Comparison of ENCODE assay signal across 1 cellular context in the genomic region with DNA sequence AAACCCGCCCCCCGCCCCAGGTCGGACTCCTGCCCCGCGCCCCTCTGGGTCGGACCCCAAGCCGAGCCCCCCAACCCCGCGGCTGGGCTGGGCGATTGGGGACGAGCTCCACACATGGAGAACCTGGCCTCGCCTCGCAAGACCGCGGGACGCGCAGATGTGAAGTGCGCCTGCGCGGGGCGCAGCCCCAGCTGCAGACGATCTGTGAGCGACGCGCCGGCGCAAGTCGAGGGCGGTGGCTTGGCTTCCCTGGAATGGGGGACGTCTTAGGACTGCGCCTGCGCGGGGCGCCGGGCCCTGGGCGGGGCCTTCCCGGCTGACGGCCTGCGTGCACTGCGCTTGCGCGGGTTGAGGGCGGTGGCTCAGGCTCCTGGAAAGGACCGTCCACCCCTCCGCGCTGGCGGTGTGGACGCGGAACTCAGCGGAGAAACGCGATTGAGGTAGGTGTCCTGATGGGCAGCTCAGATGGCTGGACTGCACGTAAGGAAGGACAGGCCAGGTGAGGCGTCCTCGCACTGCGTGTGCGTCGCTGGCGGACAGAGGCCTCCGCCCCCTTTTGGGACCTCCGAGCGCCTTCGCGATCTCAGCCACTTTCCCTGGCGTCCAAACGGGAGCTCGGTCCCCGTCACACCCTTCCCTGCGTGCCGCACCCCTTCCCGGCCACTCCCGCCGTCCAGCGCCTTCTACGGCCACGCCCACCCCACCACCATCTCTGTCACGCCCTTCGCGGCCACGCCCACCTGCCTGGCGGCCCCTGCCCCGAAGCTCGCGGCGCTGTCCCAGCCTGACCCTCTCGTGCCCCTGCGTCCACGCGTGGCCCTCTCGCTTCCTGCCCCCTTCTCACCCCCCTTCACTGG.
TF ChIP-seq lines count a peak whose summit lies in the region.

A gene (plus strand): TSS at position 351 of the 857 bp plus-strand sequence. CDS start 1,278 bp downstream, outside the sequence.

TF ChIP-seq in HepG2, 621 proteins besides CTCF, POLR2A, EP300 and RAD21 (continued from another document and continues in another):
- TF ChIP-seq, protein P1, sequence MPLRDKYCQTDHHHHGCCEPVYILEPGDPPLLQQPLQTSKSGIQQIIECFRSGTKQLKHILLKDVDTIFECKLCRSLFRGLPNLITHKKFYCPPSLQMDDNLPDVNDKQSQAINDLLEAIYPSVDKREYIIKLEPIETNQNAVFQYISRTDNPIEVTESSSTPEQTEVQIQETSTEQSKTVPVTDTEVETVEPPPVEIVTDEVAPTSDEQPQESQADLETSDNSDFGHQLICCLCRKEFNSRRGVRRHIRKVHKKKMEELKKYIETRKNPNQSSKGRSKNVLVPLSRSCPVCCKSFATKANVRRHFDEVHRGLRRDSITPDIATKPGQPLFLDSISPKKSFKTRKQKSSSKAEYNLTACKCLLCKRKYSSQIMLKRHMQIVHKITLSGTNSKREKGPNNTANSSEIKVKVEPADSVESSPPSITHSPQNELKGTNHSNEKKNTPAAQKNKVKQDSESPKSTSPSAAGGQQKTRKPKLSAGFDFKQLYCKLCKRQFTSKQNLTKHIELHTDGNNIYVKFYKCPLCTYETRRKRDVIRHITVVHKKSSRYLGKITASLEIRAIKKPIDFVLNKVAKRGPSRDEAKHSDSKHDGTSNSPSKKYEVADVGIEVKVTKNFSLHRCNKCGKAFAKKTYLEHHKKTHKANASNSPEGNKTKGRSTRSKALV (CRISPR knock-in tag; IDR thresholded peaks at IDR 0.05), result no peak
- TF ChIP-seq, protein P2, sequence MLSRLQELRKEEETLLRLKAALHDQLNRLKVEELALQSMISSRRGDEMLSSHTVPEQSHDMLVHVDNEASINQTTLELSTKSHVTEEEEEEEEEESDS (CRISPR knock-in tag; IDR thresholded peaks at IDR 0.05; ENCODE audit: borderline replicate concordance), result 0 out of 2 replicates have a peak, but pooled peaks have one; percentile 30
- TF ChIP-seq ZNF674 (CRISPR knock-in tag; IDR thresholded peaks at IDR 0.05; ENCODE audit: low read depth) (no peak), ZNF777 (CRISPR knock-in tag; IDR thresholded peaks at IDR 0.05) (peak; percentile 74; the same call in 1 of the 2 replicates), CENPT (CRISPR knock-in tag; IDR thresholded peaks at IDR 0.05; ENCODE audit: low read depth) (0 out of 2 replicates have a peak, but pooled peaks have one; percentile 59), SP5 (CRISPR knock-in tag; IDR thresholded peaks at IDR 0.05; ENCODE audit: borderline replicate concordance, low read depth) (peak; percentile 72; the same call in 1 of the 2 replicates), CREM (IDR thresholded peaks at IDR 0.05) (no peak; the same call in 1 of the 2 replicates), CREM (CRISPR knock-in tag; IDR thresholded peaks at IDR 0.05) (no peak), ZNF670 (CRISPR knock-in tag; IDR thresholded peaks at IDR 0.05; ENCODE audit: borderline replicate concordance) (peak; percentile 61; the same call in 1 of the 2 replicates), GLI4 (CRISPR knock-in tag; IDR thresholded peaks at IDR 0.05; ENCODE audit: borderline replicate concordance) (no peak), SIX4 (CRISPR knock-in tag; IDR thresholded peaks at IDR 0.05) (no peak), YY1 (IDR thresholded peaks at IDR 0.05; ENCODE audit: insufficient read depth, insufficient replicate concordance, low read depth, low read length) (no peak), HNRNPL (IDR thresholded peaks at IDR 0.05; ENCODE audit: low read depth, low read length) (no peak; the same call in 1 of the 2 replicates), TCF7L2 (IDR thresholded peaks at IDR 0.05; ENCODE audit: low read depth, low read length) (no peak), ZNF205 (CRISPR knock-in tag; IDR thresholded peaks at IDR 0.05) (peak; percentile 54; the same call in 1 of the 2 replicates), TBL1XR1 (IDR thresholded peaks at IDR 0.05; ENCODE audit: borderline replicate concordance, low read length, partially characterized antibody) (no peak), ZNF570 (CRISPR knock-in tag; IDR thresholded peaks at IDR 0.05; ENCODE audit: borderline replicate concordance) (no peak), DMAP1 (CRISPR knock-in tag; IDR thresholded peaks at IDR 0.05) (peak; percentile 85), KAT8 (CRISPR knock-in tag; IDR thresholded peaks at IDR 0.05) (no peak; the same call in none of the 2 replicates), ZNF510 (CRISPR knock-in tag; IDR thresholded peaks at IDR 0.05; ENCODE audit: low read depth) (peak; percentile 35; the same call in 1 of the 2 replicates), CREB1 (IDR thresholded peaks at IDR 0.05) (no peak), CREB1 (CRISPR knock-in tag; IDR thresholded peaks at IDR 0.05) (no peak), ZNF382 (CRISPR knock-in tag; IDR thresholded peaks at IDR 0.05; ENCODE audit: borderline replicate concordance) (no peak), ZIK1 (CRISPR knock-in tag; IDR thresholded peaks at IDR 0.05; ENCODE audit: borderline replicate concordance, low read depth) (peak; percentile 77), NR2F2 (IDR thresholded peaks at IDR 0.05; ENCODE audit: borderline replicate concordance, low read depth) (no peak; the same call in 1 of the 2 replicates)
- TF ChIP-seq, protein P3, sequence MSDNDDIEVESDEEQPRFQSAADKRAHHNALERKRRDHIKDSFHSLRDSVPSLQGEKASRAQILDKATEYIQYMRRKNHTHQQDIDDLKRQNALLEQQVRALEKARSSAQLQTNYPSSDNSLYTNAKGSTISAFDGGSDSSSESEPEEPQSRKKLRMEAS (IDR thresholded peaks at IDR 0.05), result peak; percentile 78; the same call in 1 of the 2 replicates
- TF ChIP-seq, protein P4, sequence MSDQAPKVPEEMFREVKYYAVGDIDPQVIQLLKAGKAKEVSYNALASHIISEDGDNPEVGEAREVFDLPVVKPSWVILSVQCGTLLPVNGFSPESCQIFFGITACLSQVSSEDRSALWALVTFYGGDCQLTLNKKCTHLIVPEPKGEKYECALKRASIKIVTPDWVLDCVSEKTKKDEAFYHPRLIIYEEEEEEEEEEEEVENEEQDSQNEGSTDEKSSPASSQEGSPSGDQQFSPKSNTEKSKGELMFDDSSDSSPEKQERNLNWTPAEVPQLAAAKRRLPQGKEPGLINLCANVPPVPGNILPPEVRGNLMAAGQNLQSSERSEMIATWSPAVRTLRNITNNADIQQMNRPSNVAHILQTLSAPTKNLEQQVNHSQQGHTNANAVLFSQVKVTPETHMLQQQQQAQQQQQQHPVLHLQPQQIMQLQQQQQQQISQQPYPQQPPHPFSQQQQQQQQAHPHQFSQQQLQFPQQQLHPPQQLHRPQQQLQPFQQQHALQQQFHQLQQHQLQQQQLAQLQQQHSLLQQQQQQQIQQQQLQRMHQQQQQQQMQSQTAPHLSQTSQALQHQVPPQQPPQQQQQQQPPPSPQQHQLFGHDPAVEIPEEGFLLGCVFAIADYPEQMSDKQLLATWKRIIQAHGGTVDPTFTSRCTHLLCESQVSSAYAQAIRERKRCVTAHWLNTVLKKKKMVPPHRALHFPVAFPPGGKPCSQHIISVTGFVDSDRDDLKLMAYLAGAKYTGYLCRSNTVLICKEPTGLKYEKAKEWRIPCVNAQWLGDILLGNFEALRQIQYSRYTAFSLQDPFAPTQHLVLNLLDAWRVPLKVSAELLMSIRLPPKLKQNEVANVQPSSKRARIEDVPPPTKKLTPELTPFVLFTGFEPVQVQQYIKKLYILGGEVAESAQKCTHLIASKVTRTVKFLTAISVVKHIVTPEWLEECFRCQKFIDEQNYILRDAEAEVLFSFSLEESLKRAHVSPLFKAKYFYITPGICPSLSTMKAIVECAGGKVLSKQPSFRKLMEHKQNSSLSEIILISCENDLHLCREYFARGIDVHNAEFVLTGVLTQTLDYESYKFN (CRISPR knock-in tag; conservative IDR thresholded peaks at IDR 0.05), result peak; percentile 44
- TF ChIP-seq, protein P5, sequence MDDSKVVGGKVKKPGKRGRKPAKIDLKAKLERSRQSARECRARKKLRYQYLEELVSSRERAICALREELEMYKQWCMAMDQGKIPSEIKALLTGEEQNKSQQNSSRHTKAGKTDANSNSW (CRISPR knock-in tag; IDR thresholded peaks at IDR 0.05; ENCODE audit: borderline replicate concordance), result peak; percentile 81; the same call in 1 of the 2 replicates
- TF ChIP-seq, protein P6, sequence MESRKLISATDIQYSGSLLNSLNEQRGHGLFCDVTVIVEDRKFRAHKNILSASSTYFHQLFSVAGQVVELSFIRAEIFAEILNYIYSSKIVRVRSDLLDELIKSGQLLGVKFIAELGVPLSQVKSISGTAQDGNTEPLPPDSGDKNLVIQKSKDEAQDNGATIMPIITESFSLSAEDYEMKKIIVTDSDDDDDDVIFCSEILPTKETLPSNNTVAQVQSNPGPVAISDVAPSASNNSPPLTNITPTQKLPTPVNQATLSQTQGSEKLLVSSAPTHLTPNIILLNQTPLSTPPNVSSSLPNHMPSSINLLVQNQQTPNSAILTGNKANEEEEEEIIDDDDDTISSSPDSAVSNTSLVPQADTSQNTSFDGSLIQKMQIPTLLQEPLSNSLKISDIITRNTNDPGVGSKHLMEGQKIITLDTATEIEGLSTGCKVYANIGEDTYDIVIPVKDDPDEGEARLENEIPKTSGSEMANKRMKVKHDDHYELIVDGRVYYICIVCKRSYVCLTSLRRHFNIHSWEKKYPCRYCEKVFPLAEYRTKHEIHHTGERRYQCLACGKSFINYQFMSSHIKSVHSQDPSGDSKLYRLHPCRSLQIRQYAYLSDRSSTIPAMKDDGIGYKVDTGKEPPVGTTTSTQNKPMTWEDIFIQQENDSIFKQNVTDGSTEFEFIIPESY (CRISPR knock-in tag; IDR thresholded peaks at IDR 0.05), result no peak
- TF ChIP-seq, protein P7, sequence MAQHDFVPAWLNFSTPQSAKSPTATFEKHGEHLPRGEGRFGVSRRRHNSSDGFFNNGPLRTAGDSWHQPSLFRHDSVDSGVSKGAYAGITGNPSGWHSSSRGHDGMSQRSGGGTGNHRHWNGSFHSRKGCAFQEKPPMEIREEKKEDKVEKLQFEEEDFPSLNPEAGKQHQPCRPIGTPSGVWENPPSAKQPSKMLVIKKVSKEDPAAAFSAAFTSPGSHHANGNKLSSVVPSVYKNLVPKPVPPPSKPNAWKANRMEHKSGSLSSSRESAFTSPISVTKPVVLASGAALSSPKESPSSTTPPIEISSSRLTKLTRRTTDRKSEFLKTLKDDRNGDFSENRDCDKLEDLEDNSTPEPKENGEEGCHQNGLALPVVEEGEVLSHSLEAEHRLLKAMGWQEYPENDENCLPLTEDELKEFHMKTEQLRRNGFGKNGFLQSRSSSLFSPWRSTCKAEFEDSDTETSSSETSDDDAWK (CRISPR knock-in tag; IDR thresholded peaks at IDR 0.05), result no peak
- TF ChIP-seq, protein P8, sequence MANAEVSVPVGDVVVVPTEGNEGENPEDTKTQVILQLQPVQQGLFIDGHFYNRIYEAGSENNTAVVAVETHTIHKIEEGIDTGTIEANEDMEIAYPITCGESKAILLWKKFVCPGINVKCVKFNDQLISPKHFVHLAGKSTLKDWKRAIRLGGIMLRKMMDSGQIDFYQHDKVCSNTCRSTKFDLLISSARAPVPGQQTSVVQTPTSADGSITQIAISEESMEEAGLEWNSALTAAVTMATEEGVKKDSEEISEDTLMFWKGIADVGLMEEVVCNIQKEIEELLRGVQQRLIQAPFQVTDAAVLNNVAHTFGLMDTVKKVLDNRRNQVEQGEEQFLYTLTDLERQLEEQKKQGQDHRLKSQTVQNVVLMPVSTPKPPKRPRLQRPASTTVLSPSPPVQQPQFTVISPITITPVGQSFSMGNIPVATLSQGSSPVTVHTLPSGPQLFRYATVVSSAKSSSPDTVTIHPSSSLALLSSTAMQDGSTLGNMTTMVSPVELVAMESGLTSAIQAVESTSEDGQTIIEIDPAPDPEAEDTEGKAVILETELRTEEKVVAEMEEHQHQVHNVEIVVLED (CRISPR knock-in tag; IDR thresholded peaks at IDR 0.05; ENCODE audit: borderline replicate concordance), result peak; percentile 84
- TF ChIP-seq, protein P9, sequence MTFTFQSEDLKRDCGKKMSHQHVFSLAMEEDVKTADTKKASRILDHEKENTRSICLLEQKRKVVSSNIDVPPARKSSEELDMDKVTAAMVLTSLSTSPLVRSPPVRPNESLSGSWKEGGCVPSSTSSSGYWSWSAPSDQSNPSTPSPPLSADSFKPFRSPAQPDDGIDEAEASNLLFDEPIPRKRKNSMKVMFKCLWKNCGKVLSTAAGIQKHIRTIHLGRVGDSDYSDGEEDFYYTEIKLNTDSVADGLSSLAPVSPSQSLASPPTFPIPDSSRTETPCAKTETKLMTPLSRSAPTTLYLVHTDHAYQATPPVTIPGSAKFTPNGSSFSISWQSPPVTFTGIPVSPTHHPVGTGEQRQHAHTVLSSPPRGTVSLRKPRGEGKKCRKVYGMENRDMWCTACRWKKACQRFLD (CRISPR knock-in tag; IDR thresholded peaks at IDR 0.05; ENCODE audit: borderline replicate concordance), result 0 out of 2 replicates have a peak, but pooled peaks have one; percentile 53
- TF ChIP-seq, protein P10, sequence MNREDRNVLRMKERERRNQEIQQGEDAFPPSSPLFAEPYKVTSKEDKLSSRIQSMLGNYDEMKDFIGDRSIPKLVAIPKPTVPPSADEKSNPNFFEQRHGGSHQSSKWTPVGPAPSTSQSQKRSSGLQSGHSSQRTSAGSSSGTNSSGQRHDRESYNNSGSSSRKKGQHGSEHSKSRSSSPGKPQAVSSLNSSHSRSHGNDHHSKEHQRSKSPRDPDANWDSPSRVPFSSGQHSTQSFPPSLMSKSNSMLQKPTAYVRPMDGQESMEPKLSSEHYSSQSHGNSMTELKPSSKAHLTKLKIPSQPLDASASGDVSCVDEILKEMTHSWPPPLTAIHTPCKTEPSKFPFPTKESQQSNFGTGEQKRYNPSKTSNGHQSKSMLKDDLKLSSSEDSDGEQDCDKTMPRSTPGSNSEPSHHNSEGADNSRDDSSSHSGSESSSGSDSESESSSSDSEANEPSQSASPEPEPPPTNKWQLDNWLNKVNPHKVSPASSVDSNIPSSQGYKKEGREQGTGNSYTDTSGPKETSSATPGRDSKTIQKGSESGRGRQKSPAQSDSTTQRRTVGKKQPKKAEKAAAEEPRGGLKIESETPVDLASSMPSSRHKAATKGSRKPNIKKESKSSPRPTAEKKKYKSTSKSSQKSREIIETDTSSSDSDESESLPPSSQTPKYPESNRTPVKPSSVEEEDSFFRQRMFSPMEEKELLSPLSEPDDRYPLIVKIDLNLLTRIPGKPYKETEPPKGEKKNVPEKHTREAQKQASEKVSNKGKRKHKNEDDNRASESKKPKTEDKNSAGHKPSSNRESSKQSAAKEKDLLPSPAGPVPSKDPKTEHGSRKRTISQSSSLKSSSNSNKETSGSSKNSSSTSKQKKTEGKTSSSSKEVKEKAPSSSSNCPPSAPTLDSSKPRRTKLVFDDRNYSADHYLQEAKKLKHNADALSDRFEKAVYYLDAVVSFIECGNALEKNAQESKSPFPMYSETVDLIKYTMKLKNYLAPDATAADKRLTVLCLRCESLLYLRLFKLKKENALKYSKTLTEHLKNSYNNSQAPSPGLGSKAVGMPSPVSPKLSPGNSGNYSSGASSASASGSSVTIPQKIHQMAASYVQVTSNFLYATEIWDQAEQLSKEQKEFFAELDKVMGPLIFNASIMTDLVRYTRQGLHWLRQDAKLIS (CRISPR knock-in tag; IDR thresholded peaks at IDR 0.05), result no peak
